Comparison of ENCODE assay signal across 7 cellular contexts in genomic region chr10:104824378-104825006, GRCh38.
DNase-seq lines count a peak whose midpoint lies in the region; ATAC-seq and TF ChIP-seq lines count a peak whose summit lies in the region.

No MANE protein-coding gene starts in this region.

- ATAC-seq in GM18868 (IDR thresholded peaks at IDR 0.05; ENCODE audit: unreplicated experiment), result peak; percentile 83

- in situ Hi-C loops in T47D (cut with HindIII; ENCODE audit: low pct_unique_long_range_greater_than_20kb, low sequenced_read_pairs), result no loop called here

- no peaks in the 10 kb centered on the region for H3K4me1 ChIP-seq in prostate gland (replicated peaks)

- no peak for TF ChIP-seq POLR2A in prostate gland (IDR thresholded peaks at IDR 0.05)

- H3K9me3 ChIP-seq in MG63 (no peaks in the 10 kb centered on the region), prostate gland (no peaks in the 10 kb centered on the region)

- intact Hi-C loops in prostate gland (cut with DNase I), result no loop called here

- 20% methylated on average over 6 of the region's 6 CpGs for WGBS in prostate gland

- H3K4me3 ChIP-seq in MG63, result no peak overlapping the region
- no peak overlapping the region for H3K4me3 ChIP-seq in prostate gland

- no peaks in the 10 kb centered on the region for H3K27me3 ChIP-seq in MG63
- no peaks in the 10 kb centered on the region for H3K27me3 ChIP-seq in prostate gland (replicated peaks; ENCODE audit: insufficient read depth)

- H3K27ac ChIP-seq in prostate gland, result no peak overlapping the region

- H3K36me3 ChIP-seq in MG63 (no peaks in the 10 kb centered on the region), prostate gland (no peaks in the 10 kb centered on the region)

- peak; percentile 12 for DNase-seq in MG63
- peak; percentile 30 to 62 for DNase-seq in T47D (ENCODE audit: low read depth in 1 of 2, low spot score in 1 of 2)
- DNase-seq in prostate gland (ENCODE audit: low spot score), result peak; percentile 31
- no peak for DNase-seq in DMS114 treated with DMSO at 0.1 percent for 48 hours (lab: John Stamatoyannopoulos, UW; ENCODE audit: unreplicated experiment)
- DNase-seq in NCI-H510A (lab: John Stamatoyannopoulos, UW), result no peak
- DNase-seq in GF-D8 (lab: John Stamatoyannopoulos, UW), result no peak

- no peak for TF ChIP-seq CTCF in prostate gland (IDR thresholded peaks at IDR 0.05)

Comparison
In these comparisons a context has a peak if more than half of its experiments do, and no peak if none do; other contexts are left out.
1. DNase-seq: peak in MG63 (single experiment), T47D (2 of 2) and prostate gland (single experiment); none in DMS114 treated with DMSO at 0.1 percent for 48 hours (single experiment), NCI-H510A (single experiment) and GF-D8 (single experiment).